1 cellular context compared by ENCODE assay signal in genomic region chr20:18138266-18138582, GRCh38.
TF ChIP-seq lines count a peak whose summit lies in the region.

No MANE protein-coding gene starts in this region.

TF ChIP-seq in HepG2, 621 proteins besides CTCF, POLR2A, EP300 and RAD21 (continued from another document and continues in another):
- TF ChIP-seq DNMT1 (CRISPR knock-in tag; IDR thresholded peaks at IDR 0.05) (no peak; the same call in 1 of the 2 replicates), NR3C1 (CRISPR knock-in tag; IDR thresholded peaks at IDR 0.05) (0 out of 2 replicates have a peak, but pooled peaks have one; percentile 51), ZNF160 (CRISPR knock-in tag; IDR thresholded peaks at IDR 0.05) (no peak), JARID2 (CRISPR knock-in tag; IDR thresholded peaks at IDR 0.05; ENCODE audit: insufficient replicate concordance) (peak; percentile 14), ZNF34 (CRISPR knock-in tag; IDR thresholded peaks at IDR 0.05; ENCODE audit: borderline replicate concordance) (no peak), FOXA3 (CRISPR knock-in tag; IDR thresholded peaks at IDR 0.05) (no peak), NCOA2 (CRISPR knock-in tag; IDR thresholded peaks at IDR 0.05) (no peak), MLLT10 (CRISPR knock-in tag; IDR thresholded peaks at IDR 0.05) (no peak), ZNF333 (CRISPR knock-in tag; IDR thresholded peaks at IDR 0.05; ENCODE audit: borderline replicate concordance) (peak; percentile 14; the same call in 1 of the 2 replicates), ZNF703 (CRISPR knock-in tag; IDR thresholded peaks at IDR 0.05; ENCODE audit: borderline replicate concordance) (no peak), RORA (CRISPR knock-in tag; IDR thresholded peaks at IDR 0.05) (no peak), ZSCAN22 (CRISPR knock-in tag; IDR thresholded peaks at IDR 0.05) (no peak), ZNF138 (CRISPR knock-in tag; IDR thresholded peaks at IDR 0.05; ENCODE audit: low read depth) (no peak), MYC (CRISPR knock-in tag; IDR thresholded peaks at IDR 0.05; ENCODE audit: borderline replicate concordance) (no peak), TRIM22 (IDR thresholded peaks at IDR 0.05) (no peak), NFE2L1 (CRISPR knock-in tag; IDR thresholded peaks at IDR 0.05; ENCODE audit: borderline replicate concordance) (no peak), ZNF20 (CRISPR knock-in tag; IDR thresholded peaks at IDR 0.05) (0 out of 2 replicates have a peak, but pooled peaks have one; percentile 18), HMGXB4 (CRISPR knock-in tag; IDR thresholded peaks at IDR 0.05; ENCODE audit: borderline replicate concordance in 1 of 2, low read depth in 1 of 2) (peak in 1 of 2 experiments; percentile 74; a peak in 1 of 4 replicates), GMEB1 (CRISPR knock-in tag; IDR thresholded peaks at IDR 0.05; ENCODE audit: borderline replicate concordance) (no peak), NFIB (CRISPR knock-in tag; IDR thresholded peaks at IDR 0.05; ENCODE audit: borderline replicate concordance) (no peak), KDM5A (IDR thresholded peaks at IDR 0.05; ENCODE audit: borderline replicate concordance, low read length) (peak; percentile 82), RFX3 (CRISPR knock-in tag; IDR thresholded peaks at IDR 0.05) (no peak), ZNF563 (CRISPR knock-in tag; IDR thresholded peaks at IDR 0.05) (no peak; the same call in 1 of the 2 replicates), NR1H2 (CRISPR knock-in tag; IDR thresholded peaks at IDR 0.05; ENCODE audit: borderline replicate concordance, low read depth) (0 out of 2 replicates have a peak, but pooled peaks have one; percentile 47), ZNF224 (CRISPR knock-in tag; IDR thresholded peaks at IDR 0.05) (no peak), UBTF (CRISPR knock-in tag; IDR thresholded peaks at IDR 0.05) (peak; percentile 2; the same call in 1 of the 2 replicates), MED1 (CRISPR knock-in tag; IDR thresholded peaks at IDR 0.05) (no peak), TBP (CRISPR knock-in tag; IDR thresholded peaks at IDR 0.05) (0 out of 2 replicates have a peak, but pooled peaks have one; percentile 10), NR2F6 (IDR thresholded peaks at IDR 0.05) (0 out of 2 replicates have a peak, but pooled peaks have one; percentile 7), NR2F6 (CRISPR knock-in tag; IDR thresholded peaks at IDR 0.05) (no peak), ZNF773 (CRISPR knock-in tag; IDR thresholded peaks at IDR 0.05; ENCODE audit: borderline replicate concordance) (no peak), TAF1 (CRISPR knock-in tag; IDR thresholded peaks at IDR 0.05) (no peak), POLR2AphosphoS2 (IDR thresholded peaks at IDR 0.05; ENCODE audit: low read depth, low read length) (no peak), KDM4B (CRISPR knock-in tag; IDR thresholded peaks at IDR 0.05) (no peak), ZFP91 (CRISPR knock-in tag; IDR thresholded peaks at IDR 0.05; ENCODE audit: borderline replicate concordance) (peak; percentile 10; the same call in 1 of the 2 replicates), ZNF354B (CRISPR knock-in tag; IDR thresholded peaks at IDR 0.05) (no peak), ZNF382 (CRISPR knock-in tag; IDR thresholded peaks at IDR 0.05; ENCODE audit: borderline replicate concordance) (no peak), SMARCC2 (IDR thresholded peaks at IDR 0.05) (no peak), ZNF780A (CRISPR knock-in tag; IDR thresholded peaks at IDR 0.05) (no peak), XRCC5 (optimal IDR thresholded peaks at IDR 0.05; ENCODE audit: low read length) (no peak), ZNF816 (CRISPR knock-in tag; IDR thresholded peaks at IDR 0.05; ENCODE audit: borderline replicate concordance) (no peak), SIX4 (CRISPR knock-in tag; IDR thresholded peaks at IDR 0.05) (no peak), NFATC3 (CRISPR knock-in tag; IDR thresholded peaks at IDR 0.05) (no peak)
- TF ChIP-seq, protein P1, sequence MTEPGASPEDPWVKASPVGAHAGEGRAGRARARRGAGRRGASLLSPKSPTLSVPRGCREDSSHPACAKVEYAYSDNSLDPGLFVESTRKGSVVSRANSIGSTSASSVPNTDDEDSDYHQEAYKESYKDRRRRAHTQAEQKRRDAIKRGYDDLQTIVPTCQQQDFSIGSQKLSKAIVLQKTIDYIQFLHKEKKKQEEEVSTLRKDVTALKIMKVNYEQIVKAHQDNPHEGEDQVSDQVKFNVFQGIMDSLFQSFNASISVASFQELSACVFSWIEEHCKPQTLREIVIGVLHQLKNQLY (CRISPR knock-in tag; IDR thresholded peaks at IDR 0.05) = no peak
- TF ChIP-seq, protein P2, sequence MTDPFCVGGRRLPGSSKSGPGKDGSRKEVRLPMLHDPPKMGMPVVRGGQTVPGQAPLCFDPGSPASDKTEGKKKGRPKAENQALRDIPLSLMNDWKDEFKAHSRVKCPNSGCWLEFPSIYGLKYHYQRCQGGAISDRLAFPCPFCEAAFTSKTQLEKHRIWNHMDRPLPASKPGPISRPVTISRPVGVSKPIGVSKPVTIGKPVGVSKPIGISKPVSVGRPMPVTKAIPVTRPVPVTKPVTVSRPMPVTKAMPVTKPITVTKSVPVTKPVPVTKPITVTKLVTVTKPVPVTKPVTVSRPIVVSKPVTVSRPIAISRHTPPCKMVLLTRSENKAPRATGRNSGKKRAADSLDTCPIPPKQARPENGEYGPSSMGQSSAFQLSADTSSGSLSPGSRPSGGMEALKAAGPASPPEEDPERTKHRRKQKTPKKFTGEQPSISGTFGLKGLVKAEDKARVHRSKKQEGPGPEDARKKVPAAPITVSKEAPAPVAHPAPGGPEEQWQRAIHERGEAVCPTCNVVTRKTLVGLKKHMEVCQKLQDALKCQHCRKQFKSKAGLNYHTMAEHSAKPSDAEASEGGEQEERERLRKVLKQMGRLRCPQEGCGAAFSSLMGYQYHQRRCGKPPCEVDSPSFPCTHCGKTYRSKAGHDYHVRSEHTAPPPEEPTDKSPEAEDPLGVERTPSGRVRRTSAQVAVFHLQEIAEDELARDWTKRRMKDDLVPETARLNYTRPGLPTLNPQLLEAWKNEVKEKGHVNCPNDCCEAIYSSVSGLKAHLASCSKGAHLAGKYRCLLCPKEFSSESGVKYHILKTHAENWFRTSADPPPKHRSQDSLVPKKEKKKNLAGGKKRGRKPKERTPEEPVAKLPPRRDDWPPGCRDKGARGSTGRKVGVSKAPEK (CRISPR knock-in tag; IDR thresholded peaks at IDR 0.05; ENCODE audit: borderline replicate concordance) = no peak
- TF ChIP-seq, protein P3, sequence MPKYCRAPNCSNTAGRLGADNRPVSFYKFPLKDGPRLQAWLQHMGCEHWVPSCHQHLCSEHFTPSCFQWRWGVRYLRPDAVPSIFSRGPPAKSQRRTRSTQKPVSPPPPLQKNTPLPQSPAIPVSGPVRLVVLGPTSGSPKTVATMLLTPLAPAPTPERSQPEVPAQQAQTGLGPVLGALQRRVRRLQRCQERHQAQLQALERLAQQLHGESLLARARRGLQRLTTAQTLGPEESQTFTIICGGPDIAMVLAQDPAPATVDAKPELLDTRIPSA (CRISPR knock-in tag; IDR thresholded peaks at IDR 0.05; ENCODE audit: borderline replicate concordance) = no peak
- TF ChIP-seq, protein P4, sequence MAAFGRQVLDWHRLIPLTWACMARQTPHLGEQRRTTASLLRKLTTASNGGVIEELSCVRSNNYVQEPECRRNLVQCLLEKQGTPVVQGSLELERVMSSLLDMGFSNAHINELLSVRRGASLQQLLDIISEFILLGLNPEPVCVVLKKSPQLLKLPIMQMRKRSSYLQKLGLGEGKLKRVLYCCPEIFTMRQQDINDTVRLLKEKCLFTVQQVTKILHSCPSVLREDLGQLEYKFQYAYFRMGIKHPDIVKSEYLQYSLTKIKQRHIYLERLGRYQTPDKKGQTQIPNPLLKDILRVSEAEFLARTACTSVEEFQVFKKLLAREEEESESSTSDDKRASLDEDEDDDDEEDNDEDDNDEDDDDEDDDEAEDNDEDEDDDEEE (CRISPR knock-in tag; IDR thresholded peaks at IDR 0.05) = no peak
- TF ChIP-seq, protein P5, sequence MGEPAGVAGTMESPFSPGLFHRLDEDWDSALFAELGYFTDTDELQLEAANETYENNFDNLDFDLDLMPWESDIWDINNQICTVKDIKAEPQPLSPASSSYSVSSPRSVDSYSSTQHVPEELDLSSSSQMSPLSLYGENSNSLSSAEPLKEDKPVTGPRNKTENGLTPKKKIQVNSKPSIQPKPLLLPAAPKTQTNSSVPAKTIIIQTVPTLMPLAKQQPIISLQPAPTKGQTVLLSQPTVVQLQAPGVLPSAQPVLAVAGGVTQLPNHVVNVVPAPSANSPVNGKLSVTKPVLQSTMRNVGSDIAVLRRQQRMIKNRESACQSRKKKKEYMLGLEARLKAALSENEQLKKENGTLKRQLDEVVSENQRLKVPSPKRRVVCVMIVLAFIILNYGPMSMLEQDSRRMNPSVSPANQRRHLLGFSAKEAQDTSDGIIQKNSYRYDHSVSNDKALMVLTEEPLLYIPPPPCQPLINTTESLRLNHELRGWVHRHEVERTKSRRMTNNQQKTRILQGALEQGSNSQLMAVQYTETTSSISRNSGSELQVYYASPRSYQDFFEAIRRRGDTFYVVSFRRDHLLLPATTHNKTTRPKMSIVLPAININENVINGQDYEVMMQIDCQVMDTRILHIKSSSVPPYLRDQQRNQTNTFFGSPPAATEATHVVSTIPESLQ (CRISPR knock-in tag; conservative IDR thresholded peaks at IDR 0.05) = no peak
- TF ChIP-seq, protein P6, sequence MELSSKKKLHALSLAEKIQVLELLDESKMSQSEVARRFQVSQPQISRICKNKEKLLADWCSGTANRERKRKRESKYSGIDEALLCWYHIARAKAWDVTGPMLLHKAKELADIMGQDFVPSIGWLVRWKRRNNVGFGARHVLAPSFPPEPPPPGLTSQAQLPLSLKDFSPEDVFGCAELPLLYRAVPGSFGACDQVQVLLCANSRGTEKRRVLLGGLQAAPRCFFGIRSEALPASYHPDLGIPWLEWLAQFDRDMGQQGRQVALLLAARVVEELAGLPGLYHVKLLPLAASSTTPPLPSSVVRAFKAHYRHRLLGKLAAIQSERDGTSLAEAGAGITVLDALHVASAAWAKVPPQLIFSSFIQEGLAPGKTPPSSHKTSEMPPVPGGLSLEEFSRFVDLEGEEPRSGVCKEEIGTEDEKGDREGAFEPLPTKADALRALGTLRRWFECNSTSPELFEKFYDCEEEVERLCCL (CRISPR knock-in tag; IDR thresholded peaks at IDR 0.05; ENCODE audit: borderline replicate concordance) = no peak
